21 cellular contexts compared by ENCODE assay signal in the genomic region with DNA sequence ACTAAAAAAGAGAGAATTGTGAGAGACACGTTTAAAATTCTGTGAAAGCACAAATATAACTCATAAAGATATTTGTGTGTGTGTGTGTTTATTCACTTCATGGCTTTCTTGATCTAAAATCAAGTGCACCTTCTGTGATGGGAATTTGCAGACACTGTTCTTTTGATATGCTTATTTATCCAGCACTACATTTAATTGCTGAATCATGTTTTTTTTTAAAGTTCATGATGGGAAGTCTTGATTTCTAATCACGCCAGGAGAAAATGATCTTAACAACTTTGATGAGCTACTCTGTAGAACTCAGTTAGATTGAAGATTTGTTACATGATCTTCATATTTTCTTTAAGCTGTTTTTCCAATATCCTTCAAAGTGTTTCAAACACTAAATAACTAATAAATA. TPM values are rescaled to one million over a fixed set of nuclear protein-coding genes. Genes with fewer than 3 reads are reported as not detected.
"Had no signal": no experiment of that assay in that cellular context is flagged by ENCODE, and none has a peak within 500 bp of the region (broad histone marks: within the 10 kb centered on the region; RNA-seq: fewer than 3 reads in every experiment).

No MANE protein-coding gene starts in this region.

- H3K4me1 ChIP-seq: foreskin keratinocyte, left lung, lower lobe of right lung had no signal

- FAIRE-seq: colon, endothelial cell of umbilical vein, frontal cortex, islet of Langerhans, keratinocyte had no signal

- H3K27me3 ChIP-seq: dorsolateral prefrontal cortex, esophagus muscularis mucosa, foreskin keratinocyte, gastroesophageal sphincter, heart left ventricle, hepatocyte, left lung had no signal

- DNase-seq: dermis blood vessel endothelial cell; dorsolateral prefrontal cortex; effector CD4-positive, alpha-beta T cell; effector memory CD4-positive, alpha-beta T cell; foreskin keratinocyte; heart left ventricle; hypothalamus; left cardiac atrium; left lung; left ventricle myocardium superior; lower lobe of right lung; mesenchymal stem cell had no signal

- H3K4me2 ChIP-seq: hepatocyte had no signal

- H2AFZ ChIP-seq: hepatocyte had no signal

- H3K9me3 ChIP-seq: esophagus muscularis mucosa, gastroesophageal sphincter, heart left ventricle, left lung, lower lobe of right lung had no signal

- H3K4me3 ChIP-seq: coronary artery, dorsolateral prefrontal cortex, esophagus muscularis mucosa, gastroesophageal sphincter, heart left ventricle, hepatocyte, left lung, lower lobe of right lung had no signal

- H3K36me3 ChIP-seq: esophagus muscularis mucosa, gastroesophageal sphincter, heart left ventricle, left lung, lower lobe of right lung had no signal

- H3K27ac ChIP-seq: coronary artery, esophagus muscularis mucosa, foreskin keratinocyte, gastroesophageal sphincter, heart left ventricle, hepatocyte, left lung, lower lobe of right lung had no signal

- ATAC-seq: foreskin keratinocyte, gastroesophageal sphincter, heart left ventricle, left cardiac atrium, left lung, left ventricle myocardium superior, lower lobe of right lung had no signal

RNA-seq across cellular contexts. Expression of a gene that starts 35.0 kb away (rescaled TPM):
- total RNA-seq: foreskin keratinocyte had no signal
- polyA plus RNA-seq: foreskin keratinocyte, keratinocyte had no signal
